Comparison of ENCODE assay signal across 8 cellular contexts in genomic region chr15:96329403-96329981, GRCh38. TPM values are rescaled to one million over a fixed set of nuclear protein-coding genes. Genes with fewer than 3 reads are reported as not detected.
DNase-seq lines count a peak whose midpoint lies in the region; TF ChIP-seq lines count a peak whose summit lies in the region.

No MANE protein-coding gene starts in this region.

- no peaks in the 10 kb centered on the region for H3K9me3 ChIP-seq in Peyer's patch

- no peak for TF ChIP-seq CTCF in Calu3 (IDR thresholded peaks at IDR 0.05; ENCODE audit: unreplicated experiment)
- TF ChIP-seq CTCF in Peyer's patch (IDR thresholded peaks at IDR 0.05), result no peak
- no peak for TF ChIP-seq CTCF in fibroblast of pulmonary artery (IDR thresholded peaks at IDR 0.05; ENCODE audit: low read length, missing control alignments)
- no peak for TF ChIP-seq CTCF in progenitor cell of endocrine pancreas (IDR thresholded peaks at IDR 0.05; ENCODE audit: unreplicated experiment)

- no peak for DNase-seq in Calu3
- no peak for DNase-seq in Peyer's patch
- DNase-seq in fibroblast of pulmonary artery (ENCODE audit: low read depth), result peak; percentile 38
- DNase-seq in progenitor cell of endocrine pancreas (ENCODE audit: low spot score, unreplicated experiment), result no peak
- no peak for DNase-seq in NCI-H1092 treated with DMSO at 0.1 percent for 48 hours (lab: John Stamatoyannopoulos, UW)
- DNase-seq in NCI-H1436 (lab: John Stamatoyannopoulos, UW), result no peak
- no peak for DNase-seq in MV-4-11 (lab: John Stamatoyannopoulos, UW)
- DNase-seq in KBM-7, result no peak

- in situ Hi-C loops in KBM-7 (cut with MboI; ENCODE audit: low pct_unique_long_range_greater_than_20kb, low sequenced_read_pairs), result loop anchor here (25.0 kb wide), 1 partner anchor 1067 kb away; no protein-coding TSS in a partner anchor

- no peak overlapping the region for H3K4me3 Mint-ChIP-seq in Calu3 (ENCODE audit: low read depth, unreplicated experiment)
- H3K4me3 Mint-ChIP-seq in progenitor cell of endocrine pancreas (ENCODE audit: low read depth), result peak overlapping the region; percentile 83

- H3K4me1 ChIP-seq in Peyer's patch, result peaks cover 0 to 15% (median 0%) of the 10 kb centered on the region in 4 donors

- BruUV-seq in Calu3 (replicated peaks; lab: Mats Ljungman, UMichigan), result no TSS peak

- peak overlapping the region; percentile 66 to 95 (median 78) for H3K27ac ChIP-seq in Peyer's patch

- no peaks in the 10 kb centered on the region for H3K27me3 Mint-ChIP-seq in Calu3 (ENCODE audit: unreplicated experiment)
- peaks cover 35% of the 10 kb centered on the region for H3K27me3 Mint-ChIP-seq in progenitor cell of endocrine pancreas

- H3K9me3 Mint-ChIP-seq in Calu3 (ENCODE audit: low read depth, unreplicated experiment), result no peaks in the 10 kb centered on the region
- H3K9me3 Mint-ChIP-seq in progenitor cell of endocrine pancreas (ENCODE audit: low read depth), result no peaks in the 10 kb centered on the region

- CTCF ChIA-PET in Calu3 (lab: Charles Lee), result interaction anchor here (0.6 to 5.8 kb wide), 5 partner anchors 8 to 59 kb away, joined by 3 to 121 read pairs (median 5); no protein-coding TSS in a partner anchor

- intact Hi-C loops in Calu3 (cut with micrococcal nuclease; ENCODE audit: unreplicated experiment), result loop anchor here (5.0 to 10.0 kb wide), 3 partner anchors 557 to 1072 kb away; no protein-coding TSS in a partner anchor

- no peak for TF ChIP-seq POLR2A in Peyer's patch (IDR thresholded peaks at IDR 0.05)

- peak overlapping the region in 3 of 4 donors; percentile 41 to 85 (median 80) for H3K4me3 ChIP-seq in Peyer's patch
- peak overlapping the region; percentile 90 for H3K4me3 ChIP-seq in fibroblast of pulmonary artery (replicated peaks; ENCODE audit: low read depth, low read length)

- H3K27ac Mint-ChIP-seq in Calu3 (ENCODE audit: unreplicated experiment) (peak overlapping the region; percentile 98), progenitor cell of endocrine pancreas (peak overlapping the region; percentile 49)

- peaks cover 30% of the 10 kb centered on the region for H3K4me1 Mint-ChIP-seq in Calu3 (ENCODE audit: low read depth, unreplicated experiment)
- H3K4me1 Mint-ChIP-seq in progenitor cell of endocrine pancreas (ENCODE audit: low read depth), result peaks cover 33% of the 10 kb centered on the region

- peaks cover 0 to 7% (median 0%) of the 10 kb centered on the region in 3 donors for H3K36me3 ChIP-seq in Peyer's patch

- H3K36me3 Mint-ChIP-seq in Calu3 (ENCODE audit: insufficient read depth, unreplicated experiment), result peaks cover 100% of the 10 kb centered on the region
- H3K36me3 Mint-ChIP-seq in progenitor cell of endocrine pancreas (ENCODE audit: insufficient read depth), result peaks cover 9% of the 10 kb centered on the region

- no peaks in the 10 kb centered on the region for H3K27me3 ChIP-seq in Peyer's patch

RNA-seq across cellular contexts. Expression of gene NR2F2, which starts 1.0 kb away (rescaled TPM):
- total RNA-seq in Calu3 (2022), result 158 and 167 TPM in 2 replicates
- 10 to 100 TPM in 3 of 4 donors, 1 to 10 TPM in 1; 7.9 to 20.9 (median 15.3) TPM for total RNA-seq in Peyer's patch
- 40.3 and 48.6 TPM in 2 replicates for total RNA-seq in progenitor cell of endocrine pancreas
